ENCODE assay signal across 34 cellular contexts in the genomic region with DNA sequence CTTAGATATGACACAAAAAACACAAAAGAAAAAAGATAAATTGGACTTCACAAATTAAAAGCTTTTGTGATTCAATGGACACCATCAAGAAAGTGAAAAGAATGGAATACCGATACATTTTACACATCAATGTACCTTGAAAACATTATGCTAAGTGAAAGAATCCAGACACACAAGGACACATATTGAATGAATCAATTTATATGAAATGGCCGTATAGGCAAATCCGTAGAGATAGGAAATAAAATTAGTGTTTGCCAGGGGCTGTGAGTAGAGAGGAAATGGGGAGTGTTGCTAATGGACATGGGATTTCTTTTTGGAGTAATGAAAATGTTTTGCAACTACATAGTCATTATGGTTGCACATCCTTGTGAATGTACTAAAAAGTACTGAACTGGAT.
"Had no signal": no experiment of that assay in that cellular context is flagged by ENCODE, and none has a peak within 500 bp of the region (broad histone marks: within the 10 kb centered on the region; RNA-seq: fewer than 3 reads in every experiment).

No MANE protein-coding gene starts in this region.

- H3K4me2 ChIP-seq: KMS-11 had no signal

- H3K4me3 ChIP-seq: MG63 had no signal

- H3K9me3 ChIP-seq: MG63 had no signal

- H3K27me3 ChIP-seq: MG63 had no signal

- DNase-seq: Karpas-422, Kasumi-1, MG63, MM.1S, MV-4-11, NCI-H1048, NCI-H1092, NCI-H1092 treated with DMSO at 0.1 percent for 48 hours, NCI-H1105, NCI-H1105 treated with DMSO at 0.1 percent for 48 hours, NCI-H1417, NCI-H1417 treated with DMSO at 0.1 percent for 48 hours, NCI-H1436, NCI-H1436 treated with DMSO at 0.1 percent for 48 hours, NCI-H146, NCI-H1694, NCI-H1694 treated with DMSO at 0.1 percent for 48 hours, NCI-H187, NCI-H187 treated with DMSO at 0.1 percent for 48 hours, NCI-H1930, NCI-H2029, NCI-H2029 treated with DMSO at 0.1 percent for 48 hours, NCI-H2081, NCI-H2081 treated with DMSO at 0.1 percent for 48 hours, NCI-H2107, NCI-H2171, NCI-H2171 treated with DMSO at 0.1 percent for 48 hours, NCI-H2227 treated with DMSO at 0.1 percent for 48 hours, NCI-H226, NCI-H345, NCI-H446, NCI-H446 treated with DMSO at 0.1 percent for 48 hours, NCI-H510A had no signal

- H3K27ac ChIP-seq: KMS-11 had no signal

- H3K36me3 ChIP-seq: MG63 had no signal

- H3K9ac ChIP-seq: KMS-11 had no signal
